In genomic region chr3:79392479-79392878, GRCh38 we compare ENCODE assay signal across 24 cellular contexts.
"Had no signal": no experiment of that assay in that cellular context is flagged by ENCODE, and none has a peak within 500 bp of the region (broad histone marks: within the 10 kb centered on the region; RNA-seq: fewer than 3 reads in every experiment).

No MANE protein-coding gene starts in this region.

- FAIRE-seq: colon, TTC549 had no signal

- H3K4me2 ChIP-seq: KMS-11 had no signal

- H3K9ac ChIP-seq: KMS-11 had no signal

- ATAC-seq: activated CD4-positive, alpha-beta T cell treated with anti-CD3 and anti-CD28 coated beads for 36 hours; activated T-cell treated with anti-CD3 and anti-CD28 coated beads, Interleukin-2, amount 50 U/mL, for 72 hours; body of pancreas; T-cell had no signal

- H3K4me3 ChIP-seq: adrenal gland, body of pancreas had no signal

- H3K36me3 ChIP-seq: adrenal gland, WERI-Rb-1 had no signal

- DNase-seq: activated CD4-positive, alpha-beta memory T cell treated with anti-CD3 and anti-CD28 coated beads, Interleukin-2, amount 10 ng/mL, durations not matched to agents 7 days and 5 days; activated CD4-positive, alpha-beta T cell treated with anti-CD3 and anti-CD28 coated beads for 36 hours; activated CD4-positive, alpha-beta T cell treated with anti-CD3 and anti-CD28 coated beads, Interleukin-2, amount 50 U/mL, for 1 hour; activated naive CD4-positive, alpha-beta T cell treated with anti-CD3 and anti-CD28 coated beads, Interleukin-2, amount 50 U/mL, for 16 hours; activated naive CD8-positive, alpha-beta T cell treated with anti-CD3 and anti-CD28 coated beads, Interleukin-2, amount 10 ng/mL, durations not matched to agents 7 days and 5 days; activated T-cell treated with anti-CD3 and anti-CD28 coated beads, Interleukin-2, amount 50 U/mL, for 72 hours; adrenal gland; anterior cingulate cortex; body of pancreas; MM.1S; NCI-H146; NCI-H1930; NCI-H2171; NCI-H2227 treated with DMSO at 0.1 percent for 48 hours; NCI-H526 treated with DMSO at 0.1 percent for 48 hours; NCI-H82; SHP77 treated with DMSO at 0.1 percent for 48 hours; T-cell; T-helper 2 cell; T1000; WERI-Rb-1 had no signal

- H3K4me1 ChIP-seq: adrenal gland, body of pancreas had no signal

- H3K9me3 ChIP-seq: adrenal gland, body of pancreas had no signal

- H3K27ac ChIP-seq: adrenal gland, body of pancreas, KMS-11, WERI-Rb-1 had no signal

- H3K27me3 ChIP-seq: adrenal gland, body of pancreas had no signal
